ENCODE assay signal across 1 cellular context in the genomic region with DNA sequence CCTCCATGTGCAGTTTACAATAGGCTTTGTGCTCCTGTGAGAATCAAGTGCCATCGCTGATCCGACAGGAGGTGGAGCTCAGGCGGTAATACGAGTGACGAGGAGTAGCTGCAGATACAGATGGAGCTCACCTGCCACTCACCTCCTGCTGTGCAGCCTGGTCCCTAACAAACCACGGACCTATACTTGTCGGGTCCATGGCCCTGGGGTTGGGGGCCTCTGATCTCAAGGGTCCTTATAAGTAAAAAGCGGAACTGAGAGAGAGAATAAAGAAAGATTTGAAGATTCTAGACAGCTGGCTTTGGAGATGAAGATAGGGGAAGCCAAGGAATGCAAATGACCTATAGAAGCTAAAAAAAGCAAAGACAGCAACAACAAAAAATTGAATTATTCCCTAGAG.
TF ChIP-seq lines count a peak whose summit lies in the region.

No MANE protein-coding gene starts in this region.

TF ChIP-seq in WTC11, 78 proteins besides CTCF, POLR2A, EP300 and RAD21 (continued from another document):
- TF ChIP-seq, protein P1, sequence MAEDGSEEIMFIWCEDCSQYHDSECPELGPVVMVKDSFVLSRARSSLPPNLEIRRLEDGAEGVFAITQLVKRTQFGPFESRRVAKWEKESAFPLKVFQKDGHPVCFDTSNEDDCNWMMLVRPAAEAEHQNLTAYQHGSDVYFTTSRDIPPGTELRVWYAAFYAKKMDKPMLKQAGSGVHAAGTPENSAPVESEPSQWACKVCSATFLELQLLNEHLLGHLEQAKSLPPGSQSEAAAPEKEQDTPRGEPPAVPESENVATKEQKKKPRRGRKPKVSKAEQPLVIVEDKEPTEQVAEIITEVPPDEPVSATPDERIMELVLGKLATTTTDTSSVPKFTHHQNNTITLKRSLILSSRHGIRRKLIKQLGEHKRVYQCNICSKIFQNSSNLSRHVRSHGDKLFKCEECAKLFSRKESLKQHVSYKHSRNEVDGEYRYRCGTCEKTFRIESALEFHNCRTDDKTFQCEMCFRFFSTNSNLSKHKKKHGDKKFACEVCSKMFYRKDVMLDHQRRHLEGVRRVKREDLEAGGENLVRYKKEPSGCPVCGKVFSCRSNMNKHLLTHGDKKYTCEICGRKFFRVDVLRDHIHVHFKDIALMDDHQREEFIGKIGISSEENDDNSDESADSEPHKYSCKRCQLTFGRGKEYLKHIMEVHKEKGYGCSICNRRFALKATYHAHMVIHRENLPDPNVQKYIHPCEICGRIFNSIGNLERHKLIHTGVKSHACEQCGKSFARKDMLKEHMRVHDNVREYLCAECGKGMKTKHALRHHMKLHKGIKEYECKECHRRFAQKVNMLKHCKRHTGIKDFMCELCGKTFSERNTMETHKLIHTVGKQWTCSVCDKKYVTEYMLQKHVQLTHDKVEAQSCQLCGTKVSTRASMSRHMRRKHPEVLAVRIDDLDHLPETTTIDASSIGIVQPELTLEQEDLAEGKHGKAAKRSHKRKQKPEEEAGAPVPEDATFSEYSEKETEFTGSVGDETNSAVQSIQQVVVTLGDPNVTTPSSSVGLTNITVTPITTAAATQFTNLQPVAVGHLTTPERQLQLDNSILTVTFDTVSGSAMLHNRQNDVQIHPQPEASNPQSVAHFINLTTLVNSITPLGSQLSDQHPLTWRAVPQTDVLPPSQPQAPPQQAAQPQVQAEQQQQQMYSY (CRISPR knock-in tag; IDR thresholded peaks at IDR 0.05) = no peak
- TF ChIP-seq NR2C2 (CRISPR knock-in tag; IDR thresholded peaks at IDR 0.05) = no peak
- no peak for TF ChIP-seq FOXP1 (CRISPR knock-in tag; IDR thresholded peaks at IDR 0.05; ENCODE audit: borderline replicate concordance)
- TF ChIP-seq ZNF396 (CRISPR knock-in tag; IDR thresholded peaks at IDR 0.05; ENCODE audit: borderline replicate concordance) = no peak
- no peak for TF ChIP-seq RELA (CRISPR knock-in tag; IDR thresholded peaks at IDR 0.05; ENCODE audit: borderline replicate concordance)
- TF ChIP-seq CREM (CRISPR knock-in tag; IDR thresholded peaks at IDR 0.05) = no peak
- TF ChIP-seq TEAD4 (CRISPR knock-in tag; IDR thresholded peaks at IDR 0.05) = no peak
- no peak for TF ChIP-seq ZNF317 (CRISPR knock-in tag; IDR thresholded peaks at IDR 0.05; ENCODE audit: borderline replicate concordance, low read depth)
- TF ChIP-seq, protein P2, sequence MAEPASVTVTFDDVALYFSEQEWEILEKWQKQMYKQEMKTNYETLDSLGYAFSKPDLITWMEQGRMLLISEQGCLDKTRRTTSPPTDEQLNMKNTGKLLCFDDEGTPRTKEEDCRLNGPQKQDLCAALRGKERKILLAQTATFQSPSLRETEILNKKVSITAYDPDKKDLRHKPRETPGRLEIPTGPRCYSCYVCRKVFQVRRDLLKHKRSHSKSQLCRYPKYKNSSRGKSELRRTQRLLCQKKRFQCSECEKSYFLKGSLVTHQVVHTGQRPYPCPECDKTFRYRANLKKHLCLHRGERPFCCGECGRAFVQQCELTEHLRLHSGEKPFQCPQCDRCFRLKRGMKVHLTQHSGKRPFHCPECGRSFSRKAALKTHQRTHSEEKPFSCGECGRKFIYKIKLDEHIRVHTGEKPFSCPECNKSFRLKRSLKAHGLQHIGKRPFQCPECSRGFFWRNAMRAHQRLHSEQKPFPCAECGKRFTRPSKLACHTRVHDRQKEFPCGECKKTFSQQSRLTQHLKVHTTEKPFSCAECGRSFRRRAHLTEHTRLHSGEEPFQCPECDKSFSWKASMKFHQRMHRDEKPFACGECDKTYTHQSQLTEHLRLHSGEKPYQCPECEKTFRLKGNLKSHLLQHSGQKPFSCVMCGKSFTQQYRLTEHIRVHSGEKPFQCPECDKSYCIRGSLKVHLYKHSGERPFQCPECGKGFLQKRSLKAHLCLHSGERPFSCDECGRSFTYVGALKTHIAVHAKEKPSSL (CRISPR knock-in tag; conservative IDR thresholded peaks at IDR 0.05) = no peak
- TF ChIP-seq, protein P3, sequence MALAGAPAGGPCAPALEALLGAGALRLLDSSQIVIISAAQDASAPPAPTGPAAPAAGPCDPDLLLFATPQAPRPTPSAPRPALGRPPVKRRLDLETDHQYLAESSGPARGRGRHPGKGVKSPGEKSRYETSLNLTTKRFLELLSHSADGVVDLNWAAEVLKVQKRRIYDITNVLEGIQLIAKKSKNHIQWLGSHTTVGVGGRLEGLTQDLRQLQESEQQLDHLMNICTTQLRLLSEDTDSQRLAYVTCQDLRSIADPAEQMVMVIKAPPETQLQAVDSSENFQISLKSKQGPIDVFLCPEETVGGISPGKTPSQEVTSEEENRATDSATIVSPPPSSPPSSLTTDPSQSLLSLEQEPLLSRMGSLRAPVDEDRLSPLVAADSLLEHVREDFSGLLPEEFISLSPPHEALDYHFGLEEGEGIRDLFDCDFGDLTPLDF (CRISPR knock-in tag; IDR thresholded peaks at IDR 0.05) = no peak
- TF ChIP-seq, protein P4, sequence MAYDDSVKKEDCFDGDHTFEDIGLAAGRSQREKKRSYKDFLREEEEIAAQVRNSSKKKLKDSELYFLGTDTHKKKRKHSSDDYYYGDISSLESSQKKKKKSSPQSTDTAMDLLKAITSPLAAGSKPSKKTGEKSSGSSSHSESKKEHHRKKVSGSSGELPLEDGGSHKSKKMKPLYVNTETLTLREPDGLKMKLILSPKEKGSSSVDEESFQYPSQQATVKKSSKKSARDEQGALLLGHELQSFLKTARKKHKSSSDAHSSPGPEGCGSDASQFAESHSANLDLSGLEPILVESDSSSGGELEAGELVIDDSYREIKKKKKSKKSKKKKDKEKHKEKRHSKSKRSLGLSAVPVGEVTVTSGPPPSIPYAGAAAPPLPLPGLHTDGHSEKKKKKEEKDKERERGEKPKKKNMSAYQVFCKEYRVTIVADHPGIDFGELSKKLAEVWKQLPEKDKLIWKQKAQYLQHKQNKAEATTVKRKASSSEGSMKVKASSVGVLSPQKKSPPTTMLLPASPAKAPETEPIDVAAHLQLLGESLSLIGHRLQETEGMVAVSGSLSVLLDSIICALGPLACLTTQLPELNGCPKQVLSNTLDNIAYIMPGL (CRISPR knock-in tag; IDR thresholded peaks at IDR 0.05) = no peak
TF ChIP-seq in WTC11: peak in this region for 0.
